ENCODE assay signal across 2 cellular contexts in genomic region chr2:215654177-215654850, GRCh38.
TF ChIP-seq lines count a peak whose summit lies in the region.

No MANE protein-coding gene starts in this region.

TF ChIP-seq in liver, 16 proteins besides CTCF, POLR2A, EP300 and RAD21 (continued from another document):
- TF ChIP-seq, protein P1, sequence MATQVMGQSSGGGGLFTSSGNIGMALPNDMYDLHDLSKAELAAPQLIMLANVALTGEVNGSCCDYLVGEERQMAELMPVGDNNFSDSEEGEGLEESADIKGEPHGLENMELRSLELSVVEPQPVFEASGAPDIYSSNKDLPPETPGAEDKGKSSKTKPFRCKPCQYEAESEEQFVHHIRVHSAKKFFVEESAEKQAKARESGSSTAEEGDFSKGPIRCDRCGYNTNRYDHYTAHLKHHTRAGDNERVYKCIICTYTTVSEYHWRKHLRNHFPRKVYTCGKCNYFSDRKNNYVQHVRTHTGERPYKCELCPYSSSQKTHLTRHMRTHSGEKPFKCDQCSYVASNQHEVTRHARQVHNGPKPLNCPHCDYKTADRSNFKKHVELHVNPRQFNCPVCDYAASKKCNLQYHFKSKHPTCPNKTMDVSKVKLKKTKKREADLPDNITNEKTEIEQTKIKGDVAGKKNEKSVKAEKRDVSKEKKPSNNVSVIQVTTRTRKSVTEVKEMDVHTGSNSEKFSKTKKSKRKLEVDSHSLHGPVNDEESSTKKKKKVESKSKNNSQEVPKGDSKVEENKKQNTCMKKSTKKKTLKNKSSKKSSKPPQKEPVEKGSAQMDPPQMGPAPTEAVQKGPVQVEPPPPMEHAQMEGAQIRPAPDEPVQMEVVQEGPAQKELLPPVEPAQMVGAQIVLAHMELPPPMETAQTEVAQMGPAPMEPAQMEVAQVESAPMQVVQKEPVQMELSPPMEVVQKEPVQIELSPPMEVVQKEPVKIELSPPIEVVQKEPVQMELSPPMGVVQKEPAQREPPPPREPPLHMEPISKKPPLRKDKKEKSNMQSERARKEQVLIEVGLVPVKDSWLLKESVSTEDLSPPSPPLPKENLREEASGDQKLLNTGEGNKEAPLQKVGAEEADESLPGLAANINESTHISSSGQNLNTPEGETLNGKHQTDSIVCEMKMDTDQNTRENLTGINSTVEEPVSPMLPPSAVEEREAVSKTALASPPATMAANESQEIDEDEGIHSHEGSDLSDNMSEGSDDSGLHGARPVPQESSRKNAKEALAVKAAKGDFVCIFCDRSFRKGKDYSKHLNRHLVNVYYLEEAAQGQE (IDR thresholded peaks at IDR 0.05), result no peak
- TF ChIP-seq ZBTB33 (IDR thresholded peaks at IDR 0.05) (no peak), RXRA (IDR thresholded peaks at IDR 0.05) (peak; percentile 12 to 44), GABPA (IDR thresholded peaks at IDR 0.05 in 1 of 2, conservative IDR thresholded peaks at IDR 0.05 in 1 of 2) (no peak), NR2F2 (IDR thresholded peaks at IDR 0.05) (no peak)

TF ChIP-seq in HepG2, 621 proteins besides CTCF, POLR2A, EP300 and RAD21 (continued from another document):
- TF ChIP-seq ZNF597 (CRISPR knock-in tag; IDR thresholded peaks at IDR 0.05), result no peak
- no peak for TF ChIP-seq BCL3 (CRISPR knock-in tag; IDR thresholded peaks at IDR 0.05)
- TF ChIP-seq ZNF598 (CRISPR knock-in tag; IDR thresholded peaks at IDR 0.05; ENCODE audit: borderline replicate concordance), result no peak
- TF ChIP-seq SMAD3 (CRISPR knock-in tag; IDR thresholded peaks at IDR 0.05), result no peak
- TF ChIP-seq, protein P2, sequence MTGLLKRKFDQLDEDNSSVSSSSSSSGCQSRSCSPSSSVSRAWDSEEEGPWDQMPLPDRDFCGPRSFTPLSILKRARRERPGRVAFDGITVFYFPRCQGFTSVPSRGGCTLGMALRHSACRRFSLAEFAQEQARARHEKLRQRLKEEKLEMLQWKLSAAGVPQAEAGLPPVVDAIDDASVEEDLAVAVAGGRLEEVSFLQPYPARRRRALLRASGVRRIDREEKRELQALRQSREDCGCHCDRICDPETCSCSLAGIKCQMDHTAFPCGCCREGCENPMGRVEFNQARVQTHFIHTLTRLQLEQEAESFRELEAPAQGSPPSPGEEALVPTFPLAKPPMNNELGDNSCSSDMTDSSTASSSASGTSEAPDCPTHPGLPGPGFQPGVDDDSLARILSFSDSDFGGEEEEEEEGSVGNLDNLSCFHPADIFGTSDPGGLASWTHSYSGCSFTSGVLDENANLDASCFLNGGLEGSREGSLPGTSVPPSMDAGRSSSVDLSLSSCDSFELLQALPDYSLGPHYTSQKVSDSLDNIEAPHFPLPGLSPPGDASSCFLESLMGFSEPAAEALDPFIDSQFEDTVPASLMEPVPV (CRISPR knock-in tag; IDR thresholded peaks at IDR 0.05), result no peak
- no peak for TF ChIP-seq SKI (IDR thresholded peaks at IDR 0.05; ENCODE audit: partially characterized antibody)
- TF ChIP-seq ZNF567 (CRISPR knock-in tag; IDR thresholded peaks at IDR 0.05; ENCODE audit: borderline replicate concordance), result no peak
- TF ChIP-seq TBP (CRISPR knock-in tag; IDR thresholded peaks at IDR 0.05), result no peak
- no peak for TF ChIP-seq ZBTB43 (CRISPR knock-in tag; conservative IDR thresholded peaks at IDR 0.05)
- TF ChIP-seq ZNF280B (CRISPR knock-in tag; IDR thresholded peaks at IDR 0.05; ENCODE audit: borderline replicate concordance), result no peak
- no peak for TF ChIP-seq ZFY (CRISPR knock-in tag; IDR thresholded peaks at IDR 0.05)
- TF ChIP-seq KLF13 (CRISPR knock-in tag; IDR thresholded peaks at IDR 0.05), result no peak
- no peak for TF ChIP-seq HMGA1 (CRISPR knock-in tag; conservative IDR thresholded peaks at IDR 0.05)
